Comparison of ENCODE assay signal across 7 cellular contexts in genomic region chr17:7133424-7133823, GRCh38. TPM values are rescaled to one million over a fixed set of nuclear protein-coding genes. Genes with fewer than 3 reads are reported as not detected.
DNase-seq lines count a peak whose midpoint lies in the region; ATAC-seq and TF ChIP-seq lines count a peak whose summit lies in the region.

No MANE protein-coding gene starts in this region.

- H3K9me3 ChIP-seq in gastrocnemius medialis, result no peaks in the 10 kb centered on the region

- H3K4me3 ChIP-seq in WI38 (ENCODE audit: low read depth, low read length) (no peak overlapping the region), gastrocnemius medialis (no peak overlapping the region)

- no peaks in the 10 kb centered on the region for H3K4me1 ChIP-seq in gastrocnemius medialis

- no peak overlapping the region for H3K27ac ChIP-seq in gastrocnemius medialis

- intact Hi-C loops in gastrocnemius medialis (cut with DNase I; ENCODE audit: low total_unique reads), result no loop called here

- in situ Hi-C loops in gastrocnemius medialis (cut with MboI; ENCODE audit: low sequenced_read_pairs in 4 of 4), result loop anchor here in 1 of 4 donors (5.0 kb wide), 1 partner anchor 81 kb away; no protein-coding TSS in a partner anchor

- TF ChIP-seq CTCF in WI38 (IDR thresholded peaks at IDR 0.05; ENCODE audit: low read depth, low read length) (peak; percentile 31; the same call in 1 of the 2 replicates), gastrocnemius medialis (IDR thresholded peaks at IDR 0.05 in 4 of 5, conservative IDR thresholded peaks at IDR 0.05 in 1 of 5) (peak in 1 of 5 experiments; percentile 20)

- peaks cover 10 to 17% (median 13%) of the 10 kb centered on the region in 3 donors for H3K27me3 ChIP-seq in gastrocnemius medialis

- peak; percentile 21 for DNase-seq in effector CD8-positive, alpha-beta T cell (lab: John Stamatoyannopoulos, UW)
- DNase-seq in gastrocnemius medialis (peak; percentile 5 to 26), NCI-H1417 treated with DMSO at 0.1 percent for 48 hours (lab: John Stamatoyannopoulos, UW) (no peak), NK-92 (lab: John Stamatoyannopoulos, UW; ENCODE audit: unreplicated experiment) (no peak), DMS114 treated with DMSO at 0.1 percent for 48 hours (lab: John Stamatoyannopoulos, UW; ENCODE audit: unreplicated experiment) (no peak)

- ATAC-seq in HG03342 (IDR thresholded peaks at IDR 0.05; ENCODE audit: unreplicated experiment) (peak; percentile 22), gastrocnemius medialis (no peak)

- no peak for TF ChIP-seq POLR2A in gastrocnemius medialis (IDR thresholded peaks at IDR 0.05)

- no peaks in the 10 kb centered on the region for H3K36me3 ChIP-seq in gastrocnemius medialis

RNA-seq across cellular contexts. Expression of gene ASGR2, which starts 18.8 kb away (rescaled TPM):
- total RNA-seq in gastrocnemius medialis, result 1 to 10 TPM in 2 of 4 donors, not detected in 2; 1.6 to 2.2 TPM

RNA-seq across cellular contexts. Expression of gene ASGR1, which starts 45.7 kb away (rescaled TPM):
- 1 to 10 TPM in 1 of 4 donors, under 1 TPM in 1, not detected in 2; 0.81 to 1.8 TPM for total RNA-seq in gastrocnemius medialis

RNA-seq across cellular contexts. Expression of gene CLEC10A, which starts 53.4 kb away (rescaled TPM):
- 1 to 10 TPM in 3 of 4 donors, not detected in 1; 1.3 to 2.8 (median 2.3) TPM for total RNA-seq in gastrocnemius medialis

Comparison
In these comparisons a context has a peak if more than half of its experiments do, and no peak if none do; other contexts are left out.
1. DNase-seq: peak in effector CD8-positive, alpha-beta T cell (single experiment) and gastrocnemius medialis (2 of 2); none in NCI-H1417 treated with DMSO at 0.1 percent for 48 hours (single experiment), NK-92 (single experiment) and DMS114 treated with DMSO at 0.1 percent for 48 hours (single experiment).